Comparison of ENCODE assay signal across 1 cellular context in the genomic region with DNA sequence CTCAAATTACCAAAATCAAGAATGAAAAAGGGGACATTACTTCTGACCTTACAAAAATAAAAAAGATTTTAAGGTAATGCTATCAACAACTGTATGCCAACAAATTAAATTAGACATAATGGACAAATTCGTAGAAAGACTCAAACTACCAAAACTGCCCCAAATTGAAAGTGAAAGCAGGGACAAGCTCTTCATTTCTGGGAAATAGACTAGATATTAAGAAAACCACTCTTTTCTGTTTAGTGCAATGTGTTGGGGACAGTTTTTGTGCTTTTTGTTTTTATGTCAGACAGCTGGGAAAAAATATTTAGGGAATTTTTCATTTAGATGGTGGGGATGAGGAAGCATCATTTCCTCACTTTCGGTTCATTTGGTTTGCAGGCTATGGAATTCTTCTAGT.
TF ChIP-seq lines count a peak whose summit lies in the region.

No MANE protein-coding gene starts in this region.

TF ChIP-seq in IMR-90, 13 proteins besides CTCF, POLR2A, EP300 and RAD21:
- TF ChIP-seq MAFK (IDR thresholded peaks at IDR 0.05; ENCODE audit: low read depth, low read length) = no peak
